ENCODE assay signal across 1 cellular context in the genomic region with DNA sequence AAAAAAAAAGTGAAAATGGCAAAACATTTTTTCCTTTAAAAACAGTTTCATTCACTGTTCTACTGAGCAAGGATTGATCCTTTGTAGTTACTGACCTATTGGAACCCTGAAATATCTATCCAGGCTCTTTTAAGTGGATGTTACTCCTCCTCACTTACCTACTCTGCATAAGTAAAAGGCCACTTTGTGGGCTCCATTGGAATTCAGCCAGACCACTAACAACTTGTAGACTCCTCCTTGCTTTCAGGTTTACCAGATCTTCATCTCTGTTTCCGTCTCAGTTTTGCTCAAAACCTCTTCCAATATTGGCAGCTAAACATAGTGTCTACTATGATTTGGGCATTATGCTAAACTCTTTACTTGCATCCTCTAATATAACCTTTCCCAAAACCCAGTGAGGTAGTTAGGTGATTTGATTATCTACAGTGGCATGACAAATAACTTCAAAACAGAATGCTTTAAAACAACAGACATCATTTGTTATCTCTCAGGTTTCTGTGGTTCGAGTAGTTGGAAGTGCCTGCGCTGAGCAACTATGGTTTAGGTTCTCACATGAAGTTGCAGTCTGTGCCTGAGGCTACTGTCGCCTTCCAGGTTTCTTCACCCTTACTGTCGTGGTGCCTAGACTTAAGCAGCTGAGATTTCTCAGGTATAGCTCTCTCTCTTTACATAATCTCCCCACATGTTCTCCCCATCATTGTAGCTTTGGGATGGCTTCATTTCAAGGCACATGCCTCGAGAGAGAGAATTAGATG.
TF ChIP-seq lines count a peak whose summit lies in the region.

No MANE protein-coding gene starts in this region.

TF ChIP-seq in GM23338, 12 proteins besides CTCF, POLR2A, EP300 and RAD21 (continued from another document):
- TF ChIP-seq ETS1 (IDR thresholded peaks at IDR 0.05): no peak
- TF ChIP-seq ZNF114 (CRISPR knock-in tag; IDR thresholded peaks at IDR 0.05): no peak
- no peak for TF ChIP-seq CREB1 (CRISPR knock-in tag; IDR thresholded peaks at IDR 0.05; ENCODE audit: low read depth)
- TF ChIP-seq STAT1 (IDR thresholded peaks at IDR 0.05; ENCODE audit: unreplicated experiment): no peak
